1 cellular context compared by ENCODE assay signal in the genomic region with DNA sequence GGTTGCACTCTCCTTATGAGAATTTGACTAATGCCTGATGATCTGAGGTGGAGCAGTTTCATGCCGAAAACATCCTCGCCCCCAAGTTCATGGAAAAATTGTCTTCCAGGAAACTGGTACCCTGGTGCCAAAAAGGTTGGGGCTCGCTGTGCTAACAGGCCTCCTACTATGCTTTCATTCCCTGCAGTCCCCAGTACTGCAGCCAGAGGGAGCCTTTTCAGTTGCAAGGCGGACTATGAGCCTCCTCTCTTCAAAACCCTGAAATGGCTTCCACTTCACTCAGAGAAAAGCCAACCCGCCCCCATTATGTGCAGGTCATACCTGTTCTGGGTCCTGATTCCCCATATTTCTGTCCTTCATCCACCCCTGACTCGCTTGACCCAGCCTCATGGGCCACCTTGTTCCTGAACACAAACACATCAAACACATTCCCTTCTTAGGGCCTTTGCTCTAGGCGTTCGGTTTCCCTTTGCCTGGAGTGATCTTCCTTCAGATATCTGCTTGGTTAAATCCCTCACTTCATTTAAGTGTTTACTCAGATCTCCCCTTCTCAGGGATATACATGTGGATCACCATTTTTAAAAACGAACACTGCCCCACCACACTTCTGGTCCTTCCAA.
TF ChIP-seq lines count a peak whose summit lies in the region.

No MANE protein-coding gene starts in this region.

TF ChIP-seq in A549, 52 proteins besides CTCF, POLR2A, EP300 and RAD21 (continued from another document):
- TF ChIP-seq, protein P1, sequence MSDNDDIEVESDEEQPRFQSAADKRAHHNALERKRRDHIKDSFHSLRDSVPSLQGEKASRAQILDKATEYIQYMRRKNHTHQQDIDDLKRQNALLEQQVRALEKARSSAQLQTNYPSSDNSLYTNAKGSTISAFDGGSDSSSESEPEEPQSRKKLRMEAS (IDR thresholded peaks at IDR 0.05), result no peak
